ENCODE assay signal across 1 cellular context in the genomic region with DNA sequence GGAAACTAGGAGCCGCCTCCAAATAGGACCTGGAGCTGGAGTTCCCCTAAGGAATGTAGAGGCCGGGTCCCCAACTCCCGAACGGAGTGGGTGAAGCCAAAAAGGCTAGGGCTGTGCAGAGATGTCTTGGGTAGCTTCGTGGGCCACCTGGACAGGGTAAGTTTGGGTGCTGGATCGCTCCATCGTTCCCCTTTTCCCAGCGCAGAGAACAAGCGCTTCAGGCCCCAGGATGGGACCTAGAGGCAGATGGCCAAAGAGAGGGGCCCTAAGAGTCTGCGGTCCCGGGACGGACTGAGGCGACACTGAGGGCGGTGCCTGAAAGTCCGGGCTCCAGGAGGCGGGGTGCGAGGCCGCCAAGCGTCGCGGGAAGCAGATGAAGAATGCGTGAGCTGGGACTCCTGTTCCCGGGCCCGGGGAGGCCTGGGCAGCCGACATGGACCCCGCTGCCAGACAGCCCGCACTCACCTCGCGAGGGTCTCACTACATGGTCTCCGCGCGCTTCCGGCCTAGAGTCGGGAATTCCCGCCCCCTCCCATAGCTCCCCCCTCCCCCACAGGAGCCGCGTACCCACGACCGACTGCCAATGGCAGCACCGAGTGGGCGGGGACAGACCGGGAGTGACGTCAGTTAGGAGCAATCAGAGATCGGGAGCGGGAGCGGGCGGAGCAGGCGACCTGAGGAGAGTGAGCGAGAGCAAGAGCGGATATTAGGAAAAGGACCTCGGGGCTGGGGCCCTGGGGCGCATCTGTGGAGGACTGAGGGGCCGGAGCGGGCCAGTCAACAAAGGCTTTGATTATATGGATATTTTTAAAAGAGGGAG.
TF ChIP-seq lines count a peak whose summit lies in the region.

A gene with protein sequence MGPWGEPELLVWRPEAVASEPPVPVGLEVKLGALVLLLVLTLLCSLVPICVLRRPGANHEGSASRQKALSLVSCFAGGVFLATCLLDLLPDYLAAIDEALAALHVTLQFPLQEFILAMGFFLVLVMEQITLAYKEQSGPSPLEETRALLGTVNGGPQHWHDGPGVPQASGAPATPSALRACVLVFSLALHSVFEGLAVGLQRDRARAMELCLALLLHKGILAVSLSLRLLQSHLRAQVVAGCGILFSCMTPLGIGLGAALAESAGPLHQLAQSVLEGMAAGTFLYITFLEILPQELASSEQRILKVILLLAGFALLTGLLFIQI (minus strand): TSS at position 508 of the 820 bp plus-strand sequence. CDS start 822 bp downstream, outside the sequence.

TF ChIP-seq in HepG2, 621 proteins besides CTCF, POLR2A, EP300 and RAD21 (continued from another document and continues in another):
- TF ChIP-seq ZNF292 (CRISPR knock-in tag; IDR thresholded peaks at IDR 0.05; ENCODE audit: borderline replicate concordance, low read depth) (no peak), ZNF530 (CRISPR knock-in tag; IDR thresholded peaks at IDR 0.05; ENCODE audit: low read depth) (no peak), ZNF546 (CRISPR knock-in tag; conservative IDR thresholded peaks at IDR 0.05) (no peak), ZNF30 (CRISPR knock-in tag; IDR thresholded peaks at IDR 0.05) (no peak), ZNF550 (CRISPR knock-in tag; IDR thresholded peaks at IDR 0.05; ENCODE audit: borderline replicate concordance) (no peak), ZNF7 (CRISPR knock-in tag; IDR thresholded peaks at IDR 0.05) (no peak), HNF4G (IDR thresholded peaks at IDR 0.05; ENCODE audit: borderline replicate concordance, low read depth, low read length) (no peak), HNF4G (CRISPR knock-in tag; IDR thresholded peaks at IDR 0.05; ENCODE audit: borderline replicate concordance, low read depth) (no peak), RBFOX2 (IDR thresholded peaks at IDR 0.05; ENCODE audit: low read depth, low read length) (peak; percentile 86), ZNF569 (CRISPR knock-in tag; IDR thresholded peaks at IDR 0.05; ENCODE audit: borderline replicate concordance) (no peak), ZNF224 (CRISPR knock-in tag; IDR thresholded peaks at IDR 0.05) (no peak), ZNF234 (CRISPR knock-in tag; conservative IDR thresholded peaks at IDR 0.05) (no peak), KLF16 (CRISPR knock-in tag; IDR thresholded peaks at IDR 0.05) (peak in 1 of 2 experiments; percentile 45; a peak in 2 of 4 replicates), HHEX (CRISPR knock-in tag; IDR thresholded peaks at IDR 0.05) (no peak), ZFP36L1 (CRISPR knock-in tag; IDR thresholded peaks at IDR 0.05) (no peak), KMT2B (CRISPR knock-in tag; IDR thresholded peaks at IDR 0.05) (0 out of 2 replicates have a peak, but pooled peaks have one; percentile 24), ATRX (CRISPR knock-in tag; IDR thresholded peaks at IDR 0.05; ENCODE audit: borderline replicate concordance) (no peak)
- TF ChIP-seq, protein P1, sequence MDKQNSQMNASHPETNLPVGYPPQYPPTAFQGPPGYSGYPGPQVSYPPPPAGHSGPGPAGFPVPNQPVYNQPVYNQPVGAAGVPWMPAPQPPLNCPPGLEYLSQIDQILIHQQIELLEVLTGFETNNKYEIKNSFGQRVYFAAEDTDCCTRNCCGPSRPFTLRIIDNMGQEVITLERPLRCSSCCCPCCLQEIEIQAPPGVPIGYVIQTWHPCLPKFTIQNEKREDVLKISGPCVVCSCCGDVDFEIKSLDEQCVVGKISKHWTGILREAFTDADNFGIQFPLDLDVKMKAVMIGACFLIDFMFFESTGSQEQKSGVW (CRISPR knock-in tag; IDR thresholded peaks at IDR 0.05; ENCODE audit: borderline replicate concordance), result no peak
- TF ChIP-seq, protein P2, sequence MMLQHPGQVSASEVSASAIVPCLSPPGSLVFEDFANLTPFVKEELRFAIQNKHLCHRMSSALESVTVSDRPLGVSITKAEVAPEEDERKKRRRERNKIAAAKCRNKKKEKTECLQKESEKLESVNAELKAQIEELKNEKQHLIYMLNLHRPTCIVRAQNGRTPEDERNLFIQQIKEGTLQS (CRISPR knock-in tag; IDR thresholded peaks at IDR 0.05), result no peak
- TF ChIP-seq, protein P3, sequence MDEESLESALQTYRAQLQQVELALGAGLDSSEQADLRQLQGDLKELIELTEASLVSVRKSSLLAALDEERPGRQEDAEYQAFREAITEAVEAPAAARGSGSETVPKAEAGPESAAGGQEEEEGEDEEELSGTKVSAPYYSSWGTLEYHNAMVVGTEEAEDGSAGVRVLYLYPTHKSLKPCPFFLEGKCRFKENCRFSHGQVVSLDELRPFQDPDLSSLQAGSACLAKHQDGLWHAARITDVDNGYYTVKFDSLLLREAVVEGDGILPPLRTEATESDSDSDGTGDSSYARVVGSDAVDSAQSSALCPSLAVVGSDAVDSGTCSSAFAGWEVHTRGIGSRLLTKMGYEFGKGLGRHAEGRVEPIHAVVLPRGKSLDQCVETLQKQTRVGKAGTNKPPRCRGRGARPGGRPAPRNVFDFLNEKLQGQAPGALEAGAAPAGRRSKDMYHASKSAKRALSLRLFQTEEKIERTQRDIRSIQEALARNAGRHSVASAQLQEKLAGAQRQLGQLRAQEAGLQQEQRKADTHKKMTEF (CRISPR knock-in tag; IDR thresholded peaks at IDR 0.05), result no peak
- TF ChIP-seq, protein P4, sequence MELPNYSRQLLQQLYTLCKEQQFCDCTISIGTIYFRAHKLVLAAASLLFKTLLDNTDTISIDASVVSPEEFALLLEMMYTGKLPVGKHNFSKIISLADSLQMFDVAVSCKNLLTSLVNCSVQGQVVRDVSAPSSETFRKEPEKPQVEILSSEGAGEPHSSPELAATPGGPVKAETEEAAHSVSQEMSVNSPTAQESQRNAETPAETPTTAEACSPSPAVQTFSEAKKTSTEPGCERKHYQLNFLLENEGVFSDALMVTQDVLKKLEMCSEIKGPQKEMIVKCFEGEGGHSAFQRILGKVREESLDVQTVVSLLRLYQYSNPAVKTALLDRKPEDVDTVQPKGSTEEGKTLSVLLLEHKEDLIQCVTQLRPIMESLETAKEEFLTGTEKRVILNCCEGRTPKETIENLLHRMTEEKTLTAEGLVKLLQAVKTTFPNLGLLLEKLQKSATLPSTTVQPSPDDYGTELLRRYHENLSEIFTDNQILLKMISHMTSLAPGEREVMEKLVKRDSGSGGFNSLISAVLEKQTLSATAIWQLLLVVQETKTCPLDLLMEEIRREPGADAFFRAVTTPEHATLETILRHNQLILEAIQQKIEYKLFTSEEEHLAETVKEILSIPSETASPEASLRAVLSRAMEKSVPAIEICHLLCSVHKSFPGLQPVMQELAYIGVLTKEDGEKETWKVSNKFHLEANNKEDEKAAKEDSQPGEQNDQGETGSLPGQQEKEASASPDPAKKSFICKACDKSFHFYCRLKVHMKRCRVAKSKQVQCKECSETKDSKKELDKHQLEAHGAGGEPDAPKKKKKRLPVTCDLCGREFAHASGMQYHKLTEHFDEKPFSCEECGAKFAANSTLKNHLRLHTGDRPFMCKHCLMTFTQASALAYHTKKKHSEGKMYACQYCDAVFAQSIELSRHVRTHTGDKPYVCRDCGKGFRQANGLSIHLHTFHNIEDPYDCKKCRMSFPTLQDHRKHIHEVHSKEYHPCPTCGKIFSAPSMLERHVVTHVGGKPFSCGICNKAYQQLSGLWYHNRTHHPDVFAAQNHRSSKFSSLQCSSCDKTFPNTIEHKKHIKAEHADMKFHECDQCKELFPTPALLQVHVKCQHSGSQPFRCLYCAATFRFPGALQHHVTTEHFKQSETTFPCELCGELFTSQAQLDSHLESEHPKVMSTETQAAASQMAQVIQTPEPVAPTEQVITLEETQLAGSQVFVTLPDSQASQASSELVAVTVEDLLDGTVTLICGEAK (IDR thresholded peaks at IDR 0.05), result no peak
- TF ChIP-seq, protein P4 (CRISPR knock-in tag; IDR thresholded peaks at IDR 0.05), result 0 out of 2 replicates have a peak, but pooled peaks have one; percentile 22
- TF ChIP-seq, protein P5, sequence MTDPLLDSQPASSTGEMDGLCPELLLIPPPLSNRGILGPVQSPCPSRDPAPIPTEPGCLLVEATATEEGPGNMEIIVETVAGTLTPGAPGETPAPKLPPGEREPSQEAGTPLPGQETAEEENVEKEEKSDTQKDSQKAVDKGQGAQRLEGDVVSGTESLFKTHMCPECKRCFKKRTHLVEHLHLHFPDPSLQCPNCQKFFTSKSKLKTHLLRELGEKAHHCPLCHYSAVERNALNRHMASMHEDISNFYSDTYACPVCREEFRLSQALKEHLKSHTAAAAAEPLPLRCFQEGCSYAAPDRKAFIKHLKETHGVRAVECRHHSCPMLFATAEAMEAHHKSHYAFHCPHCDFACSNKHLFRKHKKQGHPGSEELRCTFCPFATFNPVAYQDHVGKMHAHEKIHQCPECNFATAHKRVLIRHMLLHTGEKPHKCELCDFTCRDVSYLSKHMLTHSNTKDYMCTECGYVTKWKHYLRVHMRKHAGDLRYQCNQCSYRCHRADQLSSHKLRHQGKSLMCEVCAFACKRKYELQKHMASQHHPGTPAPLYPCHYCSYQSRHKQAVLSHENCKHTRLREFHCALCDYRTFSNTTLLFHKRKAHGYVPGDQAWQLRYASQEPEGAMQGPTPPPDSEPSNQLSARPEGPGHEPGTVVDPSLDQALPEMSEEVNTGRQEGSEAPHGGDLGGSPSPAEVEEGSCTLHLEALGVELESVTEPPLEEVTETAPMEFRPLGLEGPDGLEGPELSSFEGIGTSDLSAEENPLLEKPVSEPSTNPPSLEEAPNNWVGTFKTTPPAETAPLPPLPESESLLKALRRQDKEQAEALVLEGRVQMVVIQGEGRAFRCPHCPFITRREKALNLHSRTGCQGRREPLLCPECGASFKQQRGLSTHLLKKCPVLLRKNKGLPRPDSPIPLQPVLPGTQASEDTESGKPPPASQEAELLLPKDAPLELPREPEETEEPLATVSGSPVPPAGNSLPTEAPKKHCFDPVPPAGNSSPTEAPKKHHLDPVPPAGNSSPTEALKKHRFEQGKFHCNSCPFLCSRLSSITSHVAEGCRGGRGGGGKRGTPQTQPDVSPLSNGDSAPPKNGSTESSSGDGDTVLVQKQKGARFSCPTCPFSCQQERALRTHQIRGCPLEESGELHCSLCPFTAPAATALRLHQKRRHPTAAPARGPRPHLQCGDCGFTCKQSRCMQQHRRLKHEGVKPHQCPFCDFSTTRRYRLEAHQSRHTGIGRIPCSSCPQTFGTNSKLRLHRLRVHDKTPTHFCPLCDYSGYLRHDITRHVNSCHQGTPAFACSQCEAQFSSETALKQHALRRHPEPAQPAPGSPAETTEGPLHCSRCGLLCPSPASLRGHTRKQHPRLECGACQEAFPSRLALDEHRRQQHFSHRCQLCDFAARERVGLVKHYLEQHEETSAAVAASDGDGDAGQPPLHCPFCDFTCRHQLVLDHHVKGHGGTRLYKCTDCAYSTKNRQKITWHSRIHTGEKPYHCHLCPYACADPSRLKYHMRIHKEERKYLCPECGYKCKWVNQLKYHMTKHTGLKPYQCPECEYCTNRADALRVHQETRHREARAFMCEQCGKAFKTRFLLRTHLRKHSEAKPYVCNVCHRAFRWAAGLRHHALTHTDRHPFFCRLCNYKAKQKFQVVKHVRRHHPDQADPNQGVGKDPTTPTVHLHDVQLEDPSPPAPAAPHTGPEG (CRISPR knock-in tag; IDR thresholded peaks at IDR 0.05), result peak; percentile 67
- TF ChIP-seq, protein P6, sequence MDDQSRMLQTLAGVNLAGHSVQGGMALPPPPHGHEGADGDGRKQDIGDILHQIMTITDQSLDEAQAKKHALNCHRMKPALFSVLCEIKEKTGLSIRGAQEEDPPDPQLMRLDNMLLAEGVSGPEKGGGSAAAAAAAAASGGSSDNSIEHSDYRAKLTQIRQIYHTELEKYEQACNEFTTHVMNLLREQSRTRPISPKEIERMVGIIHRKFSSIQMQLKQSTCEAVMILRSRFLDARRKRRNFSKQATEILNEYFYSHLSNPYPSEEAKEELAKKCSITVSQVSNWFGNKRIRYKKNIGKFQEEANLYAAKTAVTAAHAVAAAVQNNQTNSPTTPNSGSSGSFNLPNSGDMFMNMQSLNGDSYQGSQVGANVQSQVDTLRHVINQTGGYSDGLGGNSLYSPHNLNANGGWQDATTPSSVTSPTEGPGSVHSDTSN (CRISPR knock-in tag; IDR thresholded peaks at IDR 0.05; ENCODE audit: borderline replicate concordance), result no peak; the same call in 1 of the 2 replicates
